ENCODE assay signal across 1 cellular context in the genomic region with DNA sequence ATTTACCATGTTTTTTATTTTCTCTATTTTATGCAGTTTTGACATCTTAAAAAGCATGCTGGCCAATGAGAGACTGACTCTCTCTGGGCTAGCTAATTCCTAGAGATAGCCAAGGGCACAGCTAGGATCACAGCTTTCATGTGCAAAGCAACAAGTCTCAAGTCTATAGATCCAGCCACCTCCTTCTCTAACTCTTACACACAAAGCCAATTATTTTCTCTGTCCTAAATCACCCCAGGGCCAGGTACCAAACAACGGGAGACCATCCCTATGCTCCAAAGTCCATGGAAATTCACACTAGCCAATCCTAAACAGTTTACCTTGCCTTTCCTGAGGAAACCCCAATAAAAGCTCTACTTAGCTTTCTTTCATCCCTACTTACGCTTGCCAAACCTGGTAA.
TF ChIP-seq lines count a peak whose summit lies in the region.

No MANE protein-coding gene starts in this region.

TF ChIP-seq in GM23338, 12 proteins besides CTCF, POLR2A, EP300 and RAD21:
- TF ChIP-seq ZNF114 (CRISPR knock-in tag; IDR thresholded peaks at IDR 0.05) (no peak), EZH2phosphoT487 (IDR thresholded peaks at IDR 0.05; ENCODE audit: unreplicated experiment) (no peak), POLR2AphosphoS5 (IDR thresholded peaks at IDR 0.05; ENCODE audit: low read depth) (no peak), STAT1 (IDR thresholded peaks at IDR 0.05; ENCODE audit: unreplicated experiment) (no peak), NANOG (IDR thresholded peaks at IDR 0.05; ENCODE audit: borderline replicate concordance) (no peak), JUNB (IDR thresholded peaks at IDR 0.05; ENCODE audit: unreplicated experiment) (no peak), ZNF331 (CRISPR knock-in tag; IDR thresholded peaks at IDR 0.05; ENCODE audit: low read depth) (no peak), CREB1 (CRISPR knock-in tag; IDR thresholded peaks at IDR 0.05; ENCODE audit: low read depth) (no peak)
- TF ChIP-seq, protein P1, sequence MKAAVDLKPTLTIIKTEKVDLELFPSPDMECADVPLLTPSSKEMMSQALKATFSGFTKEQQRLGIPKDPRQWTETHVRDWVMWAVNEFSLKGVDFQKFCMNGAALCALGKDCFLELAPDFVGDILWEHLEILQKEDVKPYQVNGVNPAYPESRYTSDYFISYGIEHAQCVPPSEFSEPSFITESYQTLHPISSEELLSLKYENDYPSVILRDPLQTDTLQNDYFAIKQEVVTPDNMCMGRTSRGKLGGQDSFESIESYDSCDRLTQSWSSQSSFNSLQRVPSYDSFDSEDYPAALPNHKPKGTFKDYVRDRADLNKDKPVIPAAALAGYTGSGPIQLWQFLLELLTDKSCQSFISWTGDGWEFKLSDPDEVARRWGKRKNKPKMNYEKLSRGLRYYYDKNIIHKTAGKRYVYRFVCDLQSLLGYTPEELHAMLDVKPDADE (IDR thresholded peaks at IDR 0.05) = no peak
- TF ChIP-seq, protein P2, sequence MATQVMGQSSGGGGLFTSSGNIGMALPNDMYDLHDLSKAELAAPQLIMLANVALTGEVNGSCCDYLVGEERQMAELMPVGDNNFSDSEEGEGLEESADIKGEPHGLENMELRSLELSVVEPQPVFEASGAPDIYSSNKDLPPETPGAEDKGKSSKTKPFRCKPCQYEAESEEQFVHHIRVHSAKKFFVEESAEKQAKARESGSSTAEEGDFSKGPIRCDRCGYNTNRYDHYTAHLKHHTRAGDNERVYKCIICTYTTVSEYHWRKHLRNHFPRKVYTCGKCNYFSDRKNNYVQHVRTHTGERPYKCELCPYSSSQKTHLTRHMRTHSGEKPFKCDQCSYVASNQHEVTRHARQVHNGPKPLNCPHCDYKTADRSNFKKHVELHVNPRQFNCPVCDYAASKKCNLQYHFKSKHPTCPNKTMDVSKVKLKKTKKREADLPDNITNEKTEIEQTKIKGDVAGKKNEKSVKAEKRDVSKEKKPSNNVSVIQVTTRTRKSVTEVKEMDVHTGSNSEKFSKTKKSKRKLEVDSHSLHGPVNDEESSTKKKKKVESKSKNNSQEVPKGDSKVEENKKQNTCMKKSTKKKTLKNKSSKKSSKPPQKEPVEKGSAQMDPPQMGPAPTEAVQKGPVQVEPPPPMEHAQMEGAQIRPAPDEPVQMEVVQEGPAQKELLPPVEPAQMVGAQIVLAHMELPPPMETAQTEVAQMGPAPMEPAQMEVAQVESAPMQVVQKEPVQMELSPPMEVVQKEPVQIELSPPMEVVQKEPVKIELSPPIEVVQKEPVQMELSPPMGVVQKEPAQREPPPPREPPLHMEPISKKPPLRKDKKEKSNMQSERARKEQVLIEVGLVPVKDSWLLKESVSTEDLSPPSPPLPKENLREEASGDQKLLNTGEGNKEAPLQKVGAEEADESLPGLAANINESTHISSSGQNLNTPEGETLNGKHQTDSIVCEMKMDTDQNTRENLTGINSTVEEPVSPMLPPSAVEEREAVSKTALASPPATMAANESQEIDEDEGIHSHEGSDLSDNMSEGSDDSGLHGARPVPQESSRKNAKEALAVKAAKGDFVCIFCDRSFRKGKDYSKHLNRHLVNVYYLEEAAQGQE (IDR thresholded peaks at IDR 0.05; ENCODE audit: unreplicated experiment) = no peak
TF ChIP-seq in GM23338: peak in this region for 0.
